ENCODE assay signal across 14 cellular contexts in the genomic region with DNA sequence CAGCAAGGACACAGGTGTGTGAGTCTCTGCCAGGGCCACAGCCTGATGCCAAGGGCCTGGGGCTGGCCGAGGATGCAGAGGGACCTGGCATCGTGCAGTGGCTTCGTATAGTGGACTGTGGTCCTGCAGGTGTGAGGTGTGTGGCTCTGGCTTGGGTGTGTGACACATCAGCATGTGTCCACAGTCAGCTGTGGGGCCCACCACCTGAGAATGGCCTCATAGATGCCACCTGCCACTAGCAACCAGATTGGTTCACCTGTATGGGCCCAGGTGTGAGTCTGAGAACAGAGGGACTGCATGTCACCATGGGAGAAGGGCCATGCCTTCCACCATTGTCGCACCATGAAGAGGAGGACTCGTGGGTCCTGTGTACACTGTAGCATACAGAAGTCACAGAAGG. TPM values are rescaled to one million over a fixed set of nuclear protein-coding genes. Genes with fewer than 3 reads are reported as not detected.
DNase-seq lines count a peak whose midpoint lies in the region; ATAC-seq and TF ChIP-seq lines count a peak whose summit lies in the region.
"Had no signal": no experiment of that assay in that cellular context is flagged by ENCODE, and none has a peak within 500 bp of the region (broad histone marks: within the 10 kb centered on the region; RNA-seq: fewer than 3 reads in every experiment).

No MANE protein-coding gene starts in this region.

- H3K9me3 ChIP-seq in SJCRH30 (replicated peaks): no peaks in the 10 kb centered on the region
- no peaks in the 10 kb centered on the region for H3K9me3 ChIP-seq in thoracic aorta
- H3K9me3 ChIP-seq: neutrophil had no signal

- H3K27ac ChIP-seq in SJCRH30 (peak overlapping the region; percentile 67), dorsolateral prefrontal cortex (peak overlapping the region; percentile 77 to 100 (median 99)), thoracic aorta (peak overlapping the region; percentile 95 to 98), brain microvascular endothelial cell (no peak overlapping the region)
- H3K27ac ChIP-seq: neutrophil had no signal

- ATAC-seq in thoracic aorta (ENCODE audit: insufficient number of reproducible peaks, low FRiP score, low read depth) (no peak), GM21786 (IDR thresholded peaks at IDR 0.05; ENCODE audit: unreplicated experiment) (no peak)

- intact Hi-C loops in dorsolateral prefrontal cortex (cut with DNase I): no loop called here

- TF ChIP-seq CTCF in dorsolateral prefrontal cortex (IDR thresholded peaks at IDR 0.05 in 54 of 56, conservative IDR thresholded peaks at IDR 0.05 in 2 of 56; ENCODE audit: low read depth in 1 of 56, partially characterized antibody in 56 of 56): no peak
- no peak for TF ChIP-seq CTCF in nephron (IDR thresholded peaks at IDR 0.05; ENCODE audit: unreplicated experiment in 3 of 3)
- TF ChIP-seq CTCF in thoracic aorta (IDR thresholded peaks at IDR 0.05): no peak
- TF ChIP-seq CTCF in brain microvascular endothelial cell (IDR thresholded peaks at IDR 0.05; ENCODE audit: low read depth, low read length, missing control alignments): no peak

- H3K4me1 ChIP-seq in SJCRH30 (peaks cover 29% of the 10 kb centered on the region), thoracic aorta (ENCODE audit: control insufficient read depth in 1 of 2, low read depth in 2 of 2) (peaks cover 20 to 69% of the 10 kb centered on the region in 2 donors)

- peak overlapping the region; percentile 47 to 56 (median 54) for H3K4me3 Mint-ChIP-seq in nephron

- peak overlapping the region; percentile 50 for H3K4me3 ChIP-seq in SJCRH30
- peak overlapping the region in 57 of 59 donors; percentile 14 to 90 (median 72) for H3K4me3 ChIP-seq in dorsolateral prefrontal cortex
- H3K4me3 ChIP-seq in thoracic aorta: peak overlapping the region; percentile 90
- no peak overlapping the region for H3K4me3 ChIP-seq in brain microvascular endothelial cell (ENCODE audit: low read depth, low read length)

- H3K9me3 Mint-ChIP-seq in nephron: no peaks in the 10 kb centered on the region

- DNase-seq in SJCRH30 (no peak), dorsolateral prefrontal cortex (no peak), thoracic aorta (ENCODE audit: low spot score) (no peak), brain microvascular endothelial cell (no peak), NCI-H1694 (lab: John Stamatoyannopoulos, UW) (no peak)
- DNase-seq: activated CD8-positive, alpha-beta memory T cell treated with anti-CD3 and anti-CD28 coated beads for 24 hours; activated naive CD4-positive, alpha-beta T cell treated with anti-CD3 and anti-CD28 coated beads, Interleukin-2, amount 50 U/mL, for 16 hours; cortex of kidney; NCI-H1048; stimulated activated CD4-positive, alpha-beta T cell treated with anti-CD3 and anti-CD28 coated beads, Interleukin-2, amount 100 ng/mL, for 24 hours; stimulated activated naive CD4-positive, alpha-beta T cell treated with Interleukin-2 at 50 U/mL for 16 hours had no signal

- peaks cover 52% of the 10 kb centered on the region for H3K4me1 Mint-ChIP-seq in nephron

- peaks cover 12% of the 10 kb centered on the region for H3K27me3 Mint-ChIP-seq in nephron (ENCODE audit: low read depth)

- H3K36me3 Mint-ChIP-seq in nephron (ENCODE audit: low read depth): no peaks in the 10 kb centered on the region

- in situ Hi-C loops in brain microvascular endothelial cell (cut with HindIII; ENCODE audit: low pct_ligation_motif_present, low sequenced_read_pairs): no loop called here

- H3K36me3 ChIP-seq in SJCRH30: no peaks in the 10 kb centered on the region
- H3K36me3 ChIP-seq in thoracic aorta: peaks cover 3% of the 10 kb centered on the region
- H3K36me3 ChIP-seq in brain microvascular endothelial cell (replicated peaks): no peaks in the 10 kb centered on the region
- H3K36me3 ChIP-seq: neutrophil had no signal

- H3K27me3 ChIP-seq in SJCRH30 (no peaks in the 10 kb centered on the region), dorsolateral prefrontal cortex (peaks cover 0 to 19% (median 7%) of the 10 kb centered on the region in 45 donors), thoracic aorta (replicated peaks; ENCODE audit: insufficient read depth) (no peaks in the 10 kb centered on the region), brain microvascular endothelial cell (replicated peaks) (no peaks in the 10 kb centered on the region)

- peak overlapping the region in 2 of 3 experiments; percentile 79 to 91 for H3K27ac Mint-ChIP-seq in nephron

RNA-seq across cellular contexts. Expression of gene PPP1R14A, which starts 2.4 kb away (rescaled TPM):
- 1.9 and 2.2 TPM in 2 replicates for total RNA-seq in SJCRH30 (2014; rRNA removed; shearing (Covaris generic))
- total RNA-seq in dorsolateral prefrontal cortex: 100 to 1,000 TPM in 57 of 120 experiments, 10 to 100 TPM in 63; 17.4 to 465 (median 98.7) TPM
- total RNA-seq in thoracic aorta: 100 to 1,000 TPM; 618 to 908 TPM

RNA-seq across cellular contexts. Expression of gene SPINT2, which starts 10.6 kb away (rescaled TPM):
- total RNA-seq in SJCRH30 (2014; rRNA removed; shearing (Covaris generic)): 0.38 and 0.45 TPM in 2 replicates
- total RNA-seq in dorsolateral prefrontal cortex: 100 to 1,000 TPM in 44 of 120 experiments, 10 to 100 TPM in 76; 41.9 to 135 (median 92.4) TPM
- total RNA-seq in thoracic aorta: 100 to 1,000 TPM; 218 to 480 TPM

RNA-seq across cellular contexts. Expression of gene DPF1, which starts 29.8 kb away (rescaled TPM):
- 8.1 and 10.6 TPM in 2 replicates for total RNA-seq in SJCRH30 (2014; rRNA removed; shearing (Covaris generic))
- total RNA-seq in dorsolateral prefrontal cortex (10 to 100 TPM; 22.0 to 91.2 (median 57.5) TPM), thoracic aorta (1 to 10 TPM in 1 of 2 donors, under 1 TPM in 1; 0.85 to 1.2 TPM)

RNA-seq across cellular contexts. Expression of gene C19orf33, which starts 50.3 kb away (rescaled TPM):
- total RNA-seq in SJCRH30 (2014; rRNA removed; shearing (Covaris generic)): not detected in 2 replicates
- total RNA-seq in dorsolateral prefrontal cortex (1 to 10 TPM in 38 of 120 experiments, under 1 TPM in 1, not detected in 81; 1.00 to 5.1 (median 2.0) TPM), thoracic aorta (1 to 10 TPM in 1 of 2 donors, not detected in 1; 6.7 TPM)

Comparison
In these comparisons a context has a peak if more than half of its experiments do, and no peak if none do; other contexts are left out.
1. RNA of gene SPINT2, which starts 10.6 kb away (total RNA-seq): 218 to 480 TPM in thoracic aorta and 41.9 to 135 TPM in dorsolateral prefrontal cortex; 0.38 to 0.45 TPM in SJCRH30; every median in the first group is over 10 times any median in the second.